Comparison of ENCODE assay signal across 8 cellular contexts in the genomic region with DNA sequence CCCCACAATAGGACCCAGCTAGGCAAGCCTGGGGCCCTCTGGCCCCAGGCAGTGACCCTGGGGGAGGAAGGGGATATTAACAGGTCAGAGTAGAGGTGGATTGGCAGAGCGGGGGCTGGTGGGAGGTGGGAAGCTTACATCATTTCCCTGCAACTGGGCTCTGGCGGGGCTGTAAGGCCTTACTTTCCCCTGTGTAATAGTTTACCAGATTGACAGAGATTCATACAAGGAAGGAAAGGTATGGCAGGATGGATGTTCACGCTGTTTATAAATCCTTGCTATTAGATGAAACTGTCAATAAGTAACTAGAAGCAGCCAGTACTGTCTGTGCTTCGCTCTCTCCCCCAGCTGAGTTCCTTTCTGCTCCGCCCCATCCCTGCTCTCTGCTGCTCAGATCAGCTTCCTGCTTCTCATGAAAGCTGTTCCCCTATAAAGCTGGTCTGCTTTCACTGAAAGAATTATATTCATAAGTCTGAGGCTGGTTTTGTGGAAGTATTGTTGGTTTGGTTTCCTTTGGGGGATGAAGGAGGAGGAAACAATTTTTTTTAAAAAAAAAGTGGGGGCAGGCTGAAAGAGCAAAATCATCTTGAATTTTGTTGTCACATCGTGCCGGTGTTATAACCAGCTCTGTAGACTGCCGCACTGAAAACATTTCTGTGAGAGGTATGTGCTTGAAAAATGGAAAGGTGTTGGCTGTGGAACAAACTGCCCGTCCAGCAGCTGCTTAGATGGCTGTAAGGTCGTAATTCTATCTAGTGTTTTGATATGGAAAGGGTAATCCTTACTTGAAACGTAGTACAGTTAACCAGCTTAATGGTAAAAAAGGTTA.
A peak's percentile ranks its signal among the peaks of the same experiment; 100 is the strongest.
DNase-seq lines count a peak whose midpoint lies in the region; ATAC-seq and TF ChIP-seq lines count a peak whose summit lies in the region.

No MANE protein-coding gene starts in this region.

- peak; percentile 8 for DNase-seq in BE2C
- peak; percentile 68 for DNase-seq in SIG-M5 treated with dmso at 0.1 percent for 504 hours (lab: John Stamatoyannopoulos, UW; ENCODE audit: unreplicated experiment)
- DNase-seq in heart left ventricle, result peak; percentile 48 to 57 (median 55)
- DNase-seq in pons (ENCODE audit: low spot score), result peak; percentile 77
- no peak for DNase-seq in NCI-H187 (lab: John Stamatoyannopoulos, UW)

- H3K27me3 ChIP-seq in BE2C (no peaks in the 10 kb centered on the region), heart left ventricle (no peaks in the 10 kb centered on the region)

- H3K4me1 ChIP-seq in BE2C (no peaks in the 10 kb centered on the region), heart left ventricle (peaks cover 0 to 43% (median 24%) of the 10 kb centered on the region in 12 donors)

- peak overlapping the region; percentile 94 for H3K27ac Mint-ChIP-seq in activated naive CD8-positive, alpha-beta T cell

- H3K36me3 Mint-ChIP-seq in activated naive CD8-positive, alpha-beta T cell, result peaks cover 4% of the 10 kb centered on the region

- peak; percentile 87 for ATAC-seq in HG03280 (IDR thresholded peaks at IDR 0.05; ENCODE audit: unreplicated experiment)
- ATAC-seq in heart left ventricle, result peak; percentile 79 to 93 (median 92)

- H3K27ac ChIP-seq in heart left ventricle, result peak overlapping the region; percentile 59 to 91 (median 80)

- no peaks in the 10 kb centered on the region for H3K27me3 Mint-ChIP-seq in activated naive CD8-positive, alpha-beta T cell

- H3K9me3 ChIP-seq in BE2C (no peaks in the 10 kb centered on the region; the same call in 1 of the 2 replicates), heart left ventricle (peaks cover 0 to 7% (median 0%) of the 10 kb centered on the region in 12 donors)

- H3K36me3 ChIP-seq in BE2C (no peaks in the 10 kb centered on the region), heart left ventricle (peaks cover 0 to 6% (median 0%) of the 10 kb centered on the region in 9 donors)

- intact Hi-C loops in heart left ventricle (cut with DNase I), result no loop called here

- TF ChIP-seq POLR2A in GM19099 (IDR thresholded peaks at IDR 0.05; ENCODE audit: extremely low read depth, insufficient read length, low read depth) (peak; percentile 48), heart left ventricle (IDR thresholded peaks at IDR 0.05) (no peak)

- TF ChIP-seq CTCF in BE2C (IDR thresholded peaks at IDR 0.05; ENCODE audit: low read depth, low read length), result no peak
- TF ChIP-seq CTCF in heart left ventricle (IDR thresholded peaks at IDR 0.05), result no peak

- no peaks in the 10 kb centered on the region for H3K9me3 Mint-ChIP-seq in activated naive CD8-positive, alpha-beta T cell (ENCODE audit: low read depth)

- 6 to 8% (median 7%) methylated on average over 11 of the region's 11 CpGs for WGBS in heart left ventricle, 4 donors

- H3K4me3 Mint-ChIP-seq in activated naive CD8-positive, alpha-beta T cell, result peak overlapping the region; percentile 91

- H3K4me3 ChIP-seq in BE2C (ENCODE audit: low read depth, low read length) (no peak overlapping the region), heart left ventricle (peak overlapping the region; percentile 8 to 62 (median 48))

- H3K4me1 Mint-ChIP-seq in activated naive CD8-positive, alpha-beta T cell (ENCODE audit: low read depth), result peaks cover 69% of the 10 kb centered on the region

Comparison
In these comparisons a context has a peak if more than half of its experiments do, and no peak if none do; other contexts are left out.
1. DNase-seq: peak in BE2C (single experiment), SIG-M5 treated with dmso at 0.1 percent for 504 hours (single experiment), heart left ventricle (5 of 5) and pons (single experiment); none in NCI-H187 (0 of 2).